In genomic region chr1:229507502-229507901, GRCh38 we compare ENCODE assay signal across 8 cellular contexts. TPM values are rescaled to one million over a fixed set of nuclear protein-coding genes. Genes with fewer than 3 reads are reported as not detected.
DNase-seq lines count a peak whose midpoint lies in the region; ATAC-seq and TF ChIP-seq lines count a peak whose summit lies in the region.

No MANE protein-coding gene starts in this region.

- ATAC-seq in CD4-positive, alpha-beta T cell (ENCODE audit: poor library complexity) = no peak
- peak; percentile 1 for ATAC-seq in HG02678 (IDR thresholded peaks at IDR 0.05; ENCODE audit: unreplicated experiment)
- no peak for ATAC-seq in GM18868 (IDR thresholded peaks at IDR 0.05; ENCODE audit: unreplicated experiment)

- TF ChIP-seq CTCF in CD4-positive, alpha-beta T cell (IDR thresholded peaks at IDR 0.05) = no peak
- TF ChIP-seq CTCF in adrenal gland (IDR thresholded peaks at IDR 0.05) (no peak), lower leg skin (IDR thresholded peaks at IDR 0.05) (no peak), vagina (IDR thresholded peaks at IDR 0.05) (no peak)

- H3K27me3 Mint-ChIP-seq in CD4-positive, alpha-beta T cell = no peaks in the 10 kb centered on the region

- H3K27ac ChIP-seq in CD4-positive, alpha-beta T cell (ENCODE audit: low read depth, low read length) = peak overlapping the region; percentile 90
- H3K27ac ChIP-seq in adrenal gland (peak overlapping the region; percentile 90 to 97 (median 93)), vagina (peak overlapping the region; percentile 93)

- H3K36me3 ChIP-seq in adrenal gland (replicated peaks in 1 of 2) (no peaks in the 10 kb centered on the region), vagina (peaks cover 0 to 10% of the 10 kb centered on the region in 2 donors)

- peaks cover 7 to 16% of the 10 kb centered on the region in 2 donors for H3K4me1 ChIP-seq in adrenal gland (replicated peaks in 1 of 2)
- H3K4me1 ChIP-seq in vagina = peaks cover 18% of the 10 kb centered on the region

- CTCF ChIA-PET in CD4-positive, alpha-beta T cell (lab: Charles Lee) = interaction anchor here (0.9 kb wide), 1 partner anchor 52 kb away, joined by 3 read pairs; no protein-coding TSS in a partner anchor

- H3K4me3 Mint-ChIP-seq in CD4-positive, alpha-beta T cell = peak overlapping the region; percentile 97

- 4 to 10% (median 5%) methylated on average over 5 of the region's 5 CpGs for WGBS in adrenal gland, 4 donors
- 2 to 4% methylated on average over 5 of the region's 5 CpGs for WGBS in lower leg skin, 2 donors

- peak overlapping the region; percentile 69 to 94 (median 90) for H3K4me3 ChIP-seq in adrenal gland
- H3K4me3 ChIP-seq in lower leg skin (ENCODE audit: low read depth, poor library complexity, severe bottlenecking) = peak overlapping the region; percentile 82
- H3K4me3 ChIP-seq in vagina = peak overlapping the region; percentile 70 to 92

- H3K9me3 Mint-ChIP-seq in CD4-positive, alpha-beta T cell = no peaks in the 10 kb centered on the region

- H3K4me1 Mint-ChIP-seq in CD4-positive, alpha-beta T cell (ENCODE audit: low read depth) = peaks cover 33% of the 10 kb centered on the region

- H3K36me3 Mint-ChIP-seq in CD4-positive, alpha-beta T cell (ENCODE audit: low read depth) = peaks cover 33% of the 10 kb centered on the region

- no peak for DNase-seq in CD4-positive, alpha-beta T cell
- DNase-seq in adrenal gland (no peak), lower leg skin (ENCODE audit: low spot score in 2 of 2) (no peak), vagina (ENCODE audit: extremely low spot score in 2 of 2) (no peak), cerebellar nuclear complex (lab: John Stamatoyannopoulos, UW) (no peak), AG20443 (ENCODE audit: low spot score) (no peak)

- TF ChIP-seq POLR2A in adrenal gland (IDR thresholded peaks at IDR 0.05) (no peak), lower leg skin (IDR thresholded peaks at IDR 0.05) (no peak), vagina (IDR thresholded peaks at IDR 0.05) (no peak)

- no peaks in the 10 kb centered on the region for H3K27me3 ChIP-seq in CD4-positive, alpha-beta T cell (ENCODE audit: control insufficient read depth, insufficient read depth, low read length)
- H3K27me3 ChIP-seq in adrenal gland = no peaks in the 10 kb centered on the region
- no peaks in the 10 kb centered on the region for H3K27me3 ChIP-seq in vagina

- peak overlapping the region; percentile 97 for H3K27ac Mint-ChIP-seq in CD4-positive, alpha-beta T cell

- H3K9me3 ChIP-seq in CD4-positive, alpha-beta T cell (ENCODE audit: control insufficient read depth, low read length) = no peaks in the 10 kb centered on the region
- H3K9me3 ChIP-seq in adrenal gland (replicated peaks in 1 of 3) (no peaks in the 10 kb centered on the region), vagina (no peaks in the 10 kb centered on the region)

- POLR2A ChIA-PET in CD4-positive, alpha-beta T cell (lab: Charles Lee) = interaction anchor here (0.7 to 3.3 kb wide), 6 partner anchors 10 to 236 kb away, joined by 3 to 49 read pairs (median 4); partner anchors contain the start of genes ABCB10, CCSAP and URB2

- intact Hi-C loops in CD4-positive, alpha-beta T cell (cut with DNase I, micrococcal nuclease) = loop anchor here (5.0 to 10.0 kb wide), 6 partner anchors 50 to 1363 kb away; partner anchors contain the start of genes ABCB10 (in 2 of the 2), COG2 (in 1 of the 2), GALNT2 (in 1 of the 2) and GJC2 (in 1 of the 2)
- intact Hi-C loops in adrenal gland (cut with DNase I) = no loop called here
- intact Hi-C loops in lower leg skin (cut with DNase I; ENCODE audit: low total_unique reads) = no loop called here
- intact Hi-C loops in vagina (cut with DNase I) = loop anchor here (5.0 kb wide), 1 partner anchor 1340 kb away; the partner anchor contains the start of gene IBA57

RNA-seq across cellular contexts. Expression of gene NUP133, which starts 0.6 kb away (rescaled TPM):
- total RNA-seq in CD4-positive, alpha-beta T cell = 10 to 100 TPM; 42.0 to 45.3 TPM
- total RNA-seq in adrenal gland = 10 to 100 TPM; 23.8 to 48.5 (median 37.3) TPM
- 10 to 100 TPM in 2 of 3 donors, 1 to 10 TPM in 1; 9.8 to 26.9 (median 10.6) TPM for polyA plus RNA-seq in adrenal gland
- 10 to 100 TPM; 21.9 to 31.6 (median 26.9) TPM for total RNA-seq in lower leg skin
- total RNA-seq in vagina = 38.3 TPM

RNA-seq across cellular contexts. Expression of gene ABCB10, which starts 51.0 kb away (rescaled TPM):
- total RNA-seq in CD4-positive, alpha-beta T cell = 10 to 100 TPM in 1 of 2 experiments, 1 to 10 TPM in 1; 9.8 to 11.0 TPM
- 10 to 100 TPM; 10.8 to 15.0 (median 13.3) TPM for total RNA-seq in adrenal gland
- polyA plus RNA-seq in adrenal gland = 10 to 100 TPM in 1 of 3 donors, 1 to 10 TPM in 2; 4.7 to 10.9 (median 5.1) TPM
- 10 to 100 TPM; 11.4 to 13.2 (median 12.2) TPM for total RNA-seq in lower leg skin
- 12.5 TPM for total RNA-seq in vagina

Comparison
In these comparisons a context has a peak if more than half of its experiments do, and no peak if none do; other contexts are left out.
1. intact Hi-C loops: an anchor here in CD4-positive, alpha-beta T cell (5.0 to 10.0 kb wide) and vagina (5.0 kb wide); none called in adrenal gland and lower leg skin.